Comparison of ENCODE assay signal across 17 cellular contexts in the genomic region with DNA sequence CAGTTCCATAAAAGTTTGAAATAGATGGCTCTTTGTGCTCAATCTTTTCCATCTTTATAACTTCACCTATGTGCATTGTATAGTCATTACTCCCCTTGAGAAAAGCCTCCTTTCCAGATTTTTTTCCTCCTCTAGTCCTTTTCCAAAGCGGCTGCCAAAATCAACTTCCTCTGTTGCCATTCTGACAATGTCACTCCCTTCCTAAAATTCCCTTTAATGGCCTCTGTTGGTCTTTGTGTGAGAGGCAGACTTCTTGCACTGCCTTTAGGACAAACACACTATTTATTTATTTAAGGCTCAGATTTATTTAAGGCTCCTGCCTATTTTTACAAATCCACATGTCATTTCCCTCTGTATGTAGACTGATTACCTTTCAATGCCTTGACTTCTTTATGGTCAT. TPM values are rescaled to one million over a fixed set of nuclear protein-coding genes. Genes with fewer than 3 reads are reported as not detected.
DNase-seq lines count a peak whose midpoint lies in the region; ATAC-seq and TF ChIP-seq lines count a peak whose summit lies in the region.
"Had no signal": no experiment of that assay in that cellular context is flagged by ENCODE, and none has a peak within 500 bp of the region (broad histone marks: within the 10 kb centered on the region; RNA-seq: fewer than 3 reads in every experiment).

No MANE protein-coding gene starts in this region.

- no peak overlapping the region for H3K4me3 Mint-ChIP-seq in endothelial cell (ENCODE audit: unreplicated experiment)
- H3K4me3 Mint-ChIP-seq: activated naive CD8-positive, alpha-beta T cell treated with anti-CD3 and anti-CD28 coated beads, Interleukin-2, amount 10 ng/mL, durations not matched to agents 7 days and 5 days; central memory CD8-positive, alpha-beta T cell; H9 had no signal

- DNase-seq in Daoy (ENCODE audit: low read depth) (peak; percentile 38), NCI-H69 (lab: John Stamatoyannopoulos, UW) (peak; percentile 32), endothelial cell (ENCODE audit: low spot score) (no peak), medulla oblongata (ENCODE audit: extremely low spot score) (peak; percentile 13), DMS153 treated with DMSO at 0.1 percent for 48 hours (lab: John Stamatoyannopoulos, UW; ENCODE audit: unreplicated experiment) (no peak), occipital lobe (lab: John Stamatoyannopoulos, UW) (no peak)
- DNase-seq: activated CD4-positive, alpha-beta T cell treated with anti-CD3 and anti-CD28 coated beads, Interleukin-2, amount 50 U/mL, for 1 hour; activated naive CD8-positive, alpha-beta T cell treated with anti-CD3 and anti-CD28 coated beads, Interleukin-2, amount 10 ng/mL, durations not matched to agents 7 days and 5 days; activated T-cell treated with anti-CD3 and anti-CD28 coated beads, Interleukin-2, amount 50 U/mL, for 1 hour; Caco-2; GDM1; H9; NCI-H1694 treated with DMSO at 0.1 percent for 48 hours; substantia nigra had no signal

- no peak for TF ChIP-seq CTCF in endothelial cell (IDR thresholded peaks at IDR 0.05; ENCODE audit: unreplicated experiment)

- H3K27me3 Mint-ChIP-seq in endothelial cell (ENCODE audit: unreplicated experiment) = no peaks in the 10 kb centered on the region
- H3K27me3 Mint-ChIP-seq: central memory CD8-positive, alpha-beta T cell had no signal

- H3K4me1 Mint-ChIP-seq in endothelial cell (ENCODE audit: unreplicated experiment) = peaks cover 23% of the 10 kb centered on the region
- H3K4me1 Mint-ChIP-seq: activated naive CD8-positive, alpha-beta T cell treated with anti-CD3 and anti-CD28 coated beads, Interleukin-2, amount 10 ng/mL, durations not matched to agents 7 days and 5 days; central memory CD8-positive, alpha-beta T cell had no signal

- peak overlapping the region; percentile 39 for H3K27ac Mint-ChIP-seq in endothelial cell (ENCODE audit: unreplicated experiment)
- H3K27ac Mint-ChIP-seq: activated naive CD8-positive, alpha-beta T cell treated with anti-CD3 and anti-CD28 coated beads, Interleukin-2, amount 10 ng/mL, durations not matched to agents 7 days and 5 days had no signal

- no peaks in the 10 kb centered on the region for H3K36me3 Mint-ChIP-seq in endothelial cell (ENCODE audit: low read depth, unreplicated experiment)

- no peaks in the 10 kb centered on the region for H3K9me3 Mint-ChIP-seq in endothelial cell (ENCODE audit: unreplicated experiment)
- H3K9me3 Mint-ChIP-seq: activated naive CD8-positive, alpha-beta T cell treated with anti-CD3 and anti-CD28 coated beads, Interleukin-2, amount 10 ng/mL, durations not matched to agents 7 days and 5 days; central memory CD8-positive, alpha-beta T cell; H9 had no signal

- ATAC-seq in GM19463 (IDR thresholded peaks at IDR 0.05; ENCODE audit: unreplicated experiment) (no peak), GM19455 (IDR thresholded peaks at IDR 0.05; ENCODE audit: unreplicated experiment) (no peak)

RNA-seq across cellular contexts. Expression of a gene that starts 21.7 kb away (rescaled TPM):
- 24.2 and 31.4 TPM in 2 replicates for total RNA-seq in Daoy (2014; rRNA removed; shearing (Covaris generic))
- 93.3 TPM for total RNA-seq in endothelial cell (ENCODE audit: unreplicated experiment)
- 94.1 TPM for total RNA-seq in occipital lobe

RNA-seq across cellular contexts. Expression of a gene that starts 29.1 kb away (rescaled TPM):
- total RNA-seq in Daoy (2014; rRNA removed; shearing (Covaris generic)) = 145 and 147 TPM in 2 replicates
- total RNA-seq in endothelial cell (ENCODE audit: unreplicated experiment) (121 TPM), occipital lobe (144 TPM)

Comparison
In these comparisons a context has a peak if more than half of its experiments do, and no peak if none do; other contexts are left out.
1. DNase-seq: peak in Daoy (single experiment), NCI-H69 (single experiment) and medulla oblongata (single experiment); none in endothelial cell (single experiment), DMS153 treated with DMSO at 0.1 percent for 48 hours (single experiment) and occipital lobe (single experiment).